2 cellular contexts compared by ENCODE assay signal in the genomic region with DNA sequence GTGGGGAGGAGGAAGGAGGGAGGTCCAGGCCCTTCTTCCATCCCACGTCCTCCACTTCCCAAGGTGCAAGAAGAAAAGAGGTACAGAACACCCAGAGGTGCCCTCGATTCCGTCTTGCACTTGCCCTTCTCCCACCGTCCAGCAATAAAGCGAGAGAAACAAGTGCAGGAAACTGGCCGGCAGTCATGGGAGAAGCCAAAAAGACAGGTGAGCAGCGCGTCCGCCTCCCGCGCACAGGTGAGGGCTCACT.
A peak's percentile ranks its signal among the peaks of the same experiment; 100 is the strongest.
TF ChIP-seq lines count a peak whose summit lies in the region.

No MANE protein-coding gene starts in this region.

TF ChIP-seq in HEK293, 187 proteins besides CTCF, POLR2A, EP300 and RAD21 (continues in another document):
- TF ChIP-seq ZNF623 (tag by site-specific recombination; IDR thresholded peaks at IDR 0.05) (no peak), ZNF311 (tag by site-specific recombination; IDR thresholded peaks at IDR 0.05; ENCODE audit: borderline replicate concordance) (no peak), ZNF140 (tag by site-specific recombination; IDR thresholded peaks at IDR 0.05) (no peak), ZEB2 (tag by site-specific recombination; IDR thresholded peaks at IDR 0.05) (peak; percentile 85), ZNF530 (tag by site-specific recombination; IDR thresholded peaks at IDR 0.05; ENCODE audit: low read depth) (no peak), MEIS1 (CRISPR knock-in tag; IDR thresholded peaks at IDR 0.05; ENCODE audit: borderline replicate concordance) (no peak), ZFP3 (tag by site-specific recombination; IDR thresholded peaks at IDR 0.05; ENCODE audit: low read depth) (no peak), ZNF654 (tag by site-specific recombination; IDR thresholded peaks at IDR 0.05; ENCODE audit: low read depth) (no peak), ZNF837 (tag by site-specific recombination; IDR thresholded peaks at IDR 0.05) (no peak), SCRT1 (tag by site-specific recombination; IDR thresholded peaks at IDR 0.05; ENCODE audit: borderline replicate concordance) (no peak), ZNF112 (tag by site-specific recombination; IDR thresholded peaks at IDR 0.05) (no peak), ZNF221 (tag by site-specific recombination; IDR thresholded peaks at IDR 0.05; ENCODE audit: borderline replicate concordance) (no peak), ZNF394 (tag by site-specific recombination; IDR thresholded peaks at IDR 0.05; ENCODE audit: borderline replicate concordance) (no peak), ZXDB (tag by site-specific recombination; IDR thresholded peaks at IDR 0.05) (peak; percentile 41), ZNF529 (tag by site-specific recombination; IDR thresholded peaks at IDR 0.05; ENCODE audit: insufficient replicate concordance) (no peak), ZNF843 (tag by site-specific recombination; IDR thresholded peaks at IDR 0.05) (no peak), ZNF510 (tag by site-specific recombination; IDR thresholded peaks at IDR 0.05; ENCODE audit: insufficient replicate concordance) (no peak), ZNF426 (tag by site-specific recombination; IDR thresholded peaks at IDR 0.05) (no peak), ZNF324 (tag by site-specific recombination; IDR thresholded peaks at IDR 0.05) (no peak)
- TF ChIP-seq, protein P1, sequence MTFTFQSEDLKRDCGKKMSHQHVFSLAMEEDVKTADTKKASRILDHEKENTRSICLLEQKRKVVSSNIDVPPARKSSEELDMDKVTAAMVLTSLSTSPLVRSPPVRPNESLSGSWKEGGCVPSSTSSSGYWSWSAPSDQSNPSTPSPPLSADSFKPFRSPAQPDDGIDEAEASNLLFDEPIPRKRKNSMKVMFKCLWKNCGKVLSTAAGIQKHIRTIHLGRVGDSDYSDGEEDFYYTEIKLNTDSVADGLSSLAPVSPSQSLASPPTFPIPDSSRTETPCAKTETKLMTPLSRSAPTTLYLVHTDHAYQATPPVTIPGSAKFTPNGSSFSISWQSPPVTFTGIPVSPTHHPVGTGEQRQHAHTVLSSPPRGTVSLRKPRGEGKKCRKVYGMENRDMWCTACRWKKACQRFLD (tag by site-specific recombination; IDR thresholded peaks at IDR 0.05): 0 out of 2 replicates have a peak, but pooled peaks have one; percentile 9
- TF ChIP-seq, protein P2, sequence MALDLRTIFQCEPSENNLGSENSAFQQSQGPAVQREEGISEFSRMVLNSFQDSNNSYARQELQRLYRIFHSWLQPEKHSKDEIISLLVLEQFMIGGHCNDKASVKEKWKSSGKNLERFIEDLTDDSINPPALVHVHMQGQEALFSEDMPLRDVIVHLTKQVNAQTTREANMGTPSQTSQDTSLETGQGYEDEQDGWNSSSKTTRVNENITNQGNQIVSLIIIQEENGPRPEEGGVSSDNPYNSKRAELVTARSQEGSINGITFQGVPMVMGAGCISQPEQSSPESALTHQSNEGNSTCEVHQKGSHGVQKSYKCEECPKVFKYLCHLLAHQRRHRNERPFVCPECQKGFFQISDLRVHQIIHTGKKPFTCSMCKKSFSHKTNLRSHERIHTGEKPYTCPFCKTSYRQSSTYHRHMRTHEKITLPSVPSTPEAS (tag by site-specific recombination; IDR thresholded peaks at IDR 0.05): peak; percentile 49; the same call in 1 of the 2 replicates
- TF ChIP-seq, protein P3, sequence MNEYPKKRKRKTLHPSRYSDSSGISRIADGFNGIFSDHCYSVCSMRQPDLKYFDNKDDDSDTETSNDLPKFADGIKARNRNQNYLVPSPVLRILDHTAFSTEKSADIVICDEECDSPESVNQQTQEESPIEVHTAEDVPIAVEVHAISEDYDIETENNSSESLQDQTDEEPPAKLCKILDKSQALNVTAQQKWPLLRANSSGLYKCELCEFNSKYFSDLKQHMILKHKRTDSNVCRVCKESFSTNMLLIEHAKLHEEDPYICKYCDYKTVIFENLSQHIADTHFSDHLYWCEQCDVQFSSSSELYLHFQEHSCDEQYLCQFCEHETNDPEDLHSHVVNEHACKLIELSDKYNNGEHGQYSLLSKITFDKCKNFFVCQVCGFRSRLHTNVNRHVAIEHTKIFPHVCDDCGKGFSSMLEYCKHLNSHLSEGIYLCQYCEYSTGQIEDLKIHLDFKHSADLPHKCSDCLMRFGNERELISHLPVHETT (tag by site-specific recombination; IDR thresholded peaks at IDR 0.05): no peak
- TF ChIP-seq, protein P4, sequence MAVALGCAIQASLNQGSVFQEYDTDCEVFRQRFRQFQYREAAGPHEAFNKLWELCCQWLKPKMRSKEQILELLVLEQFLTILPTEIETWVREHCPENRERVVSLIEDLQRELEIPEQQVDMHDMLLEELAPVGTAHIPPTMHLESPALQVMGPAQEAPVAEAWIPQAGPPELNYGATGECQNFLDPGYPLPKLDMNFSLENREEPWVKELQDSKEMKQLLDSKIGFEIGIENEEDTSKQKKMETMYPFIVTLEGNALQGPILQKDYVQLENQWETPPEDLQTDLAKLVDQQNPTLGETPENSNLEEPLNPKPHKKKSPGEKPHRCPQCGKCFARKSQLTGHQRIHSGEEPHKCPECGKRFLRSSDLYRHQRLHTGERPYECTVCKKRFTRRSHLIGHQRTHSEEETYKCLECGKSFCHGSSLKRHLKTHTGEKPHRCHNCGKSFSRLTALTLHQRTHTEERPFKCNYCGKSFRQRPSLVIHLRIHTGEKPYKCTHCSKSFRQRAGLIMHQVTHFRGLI (tag by site-specific recombination; IDR thresholded peaks at IDR 0.05): no peak
- TF ChIP-seq, protein P5, sequence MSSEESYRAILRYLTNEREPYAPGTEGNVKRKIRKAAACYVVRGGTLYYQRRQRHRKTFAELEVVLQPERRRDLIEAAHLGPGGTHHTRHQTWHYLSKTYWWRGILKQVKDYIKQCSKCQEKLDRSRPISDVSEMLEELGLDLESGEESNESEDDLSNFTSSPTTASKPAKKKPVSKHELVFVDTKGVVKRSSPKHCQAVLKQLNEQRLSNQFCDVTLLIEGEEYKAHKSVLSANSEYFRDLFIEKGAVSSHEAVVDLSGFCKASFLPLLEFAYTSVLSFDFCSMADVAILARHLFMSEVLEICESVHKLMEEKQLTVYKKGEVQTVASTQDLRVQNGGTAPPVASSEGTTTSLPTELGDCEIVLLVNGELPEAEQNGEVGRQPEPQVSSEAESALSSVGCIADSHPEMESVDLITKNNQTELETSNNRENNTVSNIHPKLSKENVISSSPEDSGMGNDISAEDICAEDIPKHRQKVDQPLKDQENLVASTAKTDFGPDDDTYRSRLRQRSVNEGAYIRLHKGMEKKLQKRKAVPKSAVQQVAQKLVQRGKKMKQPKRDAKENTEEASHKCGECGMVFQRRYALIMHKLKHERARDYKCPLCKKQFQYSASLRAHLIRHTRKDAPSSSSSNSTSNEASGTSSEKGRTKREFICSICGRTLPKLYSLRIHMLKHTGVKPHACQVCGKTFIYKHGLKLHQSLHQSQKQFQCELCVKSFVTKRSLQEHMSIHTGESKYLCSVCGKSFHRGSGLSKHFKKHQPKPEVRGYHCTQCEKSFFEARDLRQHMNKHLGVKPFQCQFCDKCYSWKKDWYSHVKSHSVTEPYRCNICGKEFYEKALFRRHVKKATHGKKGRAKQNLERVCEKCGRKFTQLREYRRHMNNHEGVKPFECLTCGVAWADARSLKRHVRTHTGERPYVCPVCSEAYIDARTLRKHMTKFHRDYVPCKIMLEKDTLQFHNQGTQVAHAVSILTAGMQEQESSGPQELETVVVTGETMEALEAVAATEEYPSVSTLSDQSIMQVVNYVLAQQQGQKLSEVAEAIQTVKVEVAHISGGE (tag by site-specific recombination; conservative IDR thresholded peaks at IDR 0.05; ENCODE audit: low read depth): 0 out of 2 replicates have a peak, but pooled peaks have one; percentile 11

TF ChIP-seq in HepG2, 621 proteins besides CTCF, POLR2A, EP300 and RAD21 (continues in another document):
- TF ChIP-seq, protein P6, sequence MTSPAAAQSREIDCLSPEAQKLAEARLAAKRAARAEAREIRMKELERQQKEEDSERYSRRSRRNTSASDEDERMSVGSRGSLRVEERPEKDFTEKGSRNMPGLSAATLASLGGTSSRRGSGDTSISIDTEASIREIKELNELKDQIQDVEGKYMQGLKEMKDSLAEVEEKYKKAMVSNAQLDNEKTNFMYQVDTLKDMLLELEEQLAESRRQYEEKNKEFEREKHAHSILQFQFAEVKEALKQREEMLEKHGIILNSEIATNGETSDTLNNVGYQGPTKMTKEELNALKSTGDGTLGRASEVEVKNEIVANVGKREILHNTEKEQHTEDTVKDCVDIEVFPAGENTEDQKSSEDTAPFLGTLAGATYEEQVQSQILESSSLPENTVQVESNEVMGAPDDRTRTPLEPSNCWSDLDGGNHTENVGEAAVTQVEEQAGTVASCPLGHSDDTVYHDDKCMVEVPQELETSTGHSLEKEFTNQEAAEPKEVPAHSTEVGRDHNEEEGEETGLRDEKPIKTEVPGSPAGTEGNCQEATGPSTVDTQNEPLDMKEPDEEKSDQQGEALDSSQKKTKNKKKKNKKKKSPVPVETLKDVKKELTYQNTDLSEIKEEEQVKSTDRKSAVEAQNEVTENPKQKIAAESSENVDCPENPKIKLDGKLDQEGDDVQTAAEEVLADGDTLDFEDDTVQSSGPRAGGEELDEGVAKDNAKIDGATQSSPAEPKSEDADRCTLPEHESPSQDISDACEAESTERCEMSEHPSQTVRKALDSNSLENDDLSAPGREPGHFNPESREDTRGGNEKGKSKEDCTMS (CRISPR knock-in tag; conservative IDR thresholded peaks at IDR 0.05): no peak
- TF ChIP-seq ZNF776 (CRISPR knock-in tag; IDR thresholded peaks at IDR 0.05): no peak
- no peak for TF ChIP-seq HOXA3 (CRISPR knock-in tag; IDR thresholded peaks at IDR 0.05)
- no peak for TF ChIP-seq ARNT (IDR thresholded peaks at IDR 0.05)
- TF ChIP-seq, protein P7, sequence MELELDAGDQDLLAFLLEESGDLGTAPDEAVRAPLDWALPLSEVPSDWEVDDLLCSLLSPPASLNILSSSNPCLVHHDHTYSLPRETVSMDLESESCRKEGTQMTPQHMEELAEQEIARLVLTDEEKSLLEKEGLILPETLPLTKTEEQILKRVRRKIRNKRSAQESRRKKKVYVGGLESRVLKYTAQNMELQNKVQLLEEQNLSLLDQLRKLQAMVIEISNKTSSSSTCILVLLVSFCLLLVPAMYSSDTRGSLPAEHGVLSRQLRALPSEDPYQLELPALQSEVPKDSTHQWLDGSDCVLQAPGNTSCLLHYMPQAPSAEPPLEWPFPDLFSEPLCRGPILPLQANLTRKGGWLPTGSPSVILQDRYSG (CRISPR knock-in tag; IDR thresholded peaks at IDR 0.05): no peak
- TF ChIP-seq, protein P8, sequence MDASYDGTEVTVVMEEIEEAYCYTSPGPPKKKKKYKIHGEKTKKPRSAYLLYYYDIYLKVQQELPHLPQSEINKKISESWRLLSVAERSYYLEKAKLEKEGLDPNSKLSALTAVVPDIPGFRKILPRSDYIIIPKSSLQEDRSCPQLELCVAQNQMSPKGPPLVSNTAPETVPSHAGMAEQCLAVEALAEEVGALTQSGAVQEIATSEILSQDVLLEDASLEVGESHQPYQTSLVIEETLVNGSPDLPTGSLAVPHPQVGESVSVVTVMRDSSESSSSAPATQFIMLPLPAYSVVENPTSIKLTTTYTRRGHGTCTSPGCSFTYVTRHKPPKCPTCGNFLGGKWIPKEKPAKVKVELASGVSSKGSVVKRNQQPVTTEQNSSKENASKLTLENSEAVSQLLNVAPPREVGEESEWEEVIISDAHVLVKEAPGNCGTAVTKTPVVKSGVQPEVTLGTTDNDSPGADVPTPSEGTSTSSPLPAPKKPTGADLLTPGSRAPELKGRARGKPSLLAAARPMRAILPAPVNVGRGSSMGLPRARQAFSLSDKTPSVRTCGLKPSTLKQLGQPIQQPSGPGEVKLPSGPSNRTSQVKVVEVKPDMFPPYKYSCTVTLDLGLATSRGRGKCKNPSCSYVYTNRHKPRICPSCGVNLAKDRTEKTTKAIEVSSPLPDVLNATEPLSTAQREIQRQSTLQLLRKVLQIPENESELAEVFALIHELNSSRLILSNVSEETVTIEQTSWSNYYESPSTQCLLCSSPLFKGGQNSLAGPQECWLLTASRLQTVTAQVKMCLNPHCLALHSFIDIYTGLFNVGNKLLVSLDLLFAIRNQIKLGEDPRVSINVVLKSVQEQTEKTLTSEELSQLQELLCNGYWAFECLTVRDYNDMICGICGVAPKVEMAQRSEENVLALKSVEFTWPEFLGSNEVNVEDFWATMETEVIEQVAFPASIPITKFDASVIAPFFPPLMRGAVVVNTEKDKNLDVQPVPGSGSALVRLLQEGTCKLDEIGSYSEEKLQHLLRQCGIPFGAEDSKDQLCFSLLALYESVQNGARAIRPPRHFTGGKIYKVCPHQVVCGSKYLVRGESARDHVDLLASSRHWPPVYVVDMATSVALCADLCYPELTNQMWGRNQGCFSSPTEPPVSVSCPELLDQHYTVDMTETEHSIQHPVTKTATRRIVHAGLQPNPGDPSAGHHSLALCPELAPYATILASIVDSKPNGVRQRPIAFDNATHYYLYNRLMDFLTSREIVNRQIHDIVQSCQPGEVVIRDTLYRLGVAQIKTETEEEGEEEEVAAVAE (CRISPR knock-in tag; IDR thresholded peaks at IDR 0.05; ENCODE audit: borderline replicate concordance): no peak
- TF ChIP-seq, protein P9, sequence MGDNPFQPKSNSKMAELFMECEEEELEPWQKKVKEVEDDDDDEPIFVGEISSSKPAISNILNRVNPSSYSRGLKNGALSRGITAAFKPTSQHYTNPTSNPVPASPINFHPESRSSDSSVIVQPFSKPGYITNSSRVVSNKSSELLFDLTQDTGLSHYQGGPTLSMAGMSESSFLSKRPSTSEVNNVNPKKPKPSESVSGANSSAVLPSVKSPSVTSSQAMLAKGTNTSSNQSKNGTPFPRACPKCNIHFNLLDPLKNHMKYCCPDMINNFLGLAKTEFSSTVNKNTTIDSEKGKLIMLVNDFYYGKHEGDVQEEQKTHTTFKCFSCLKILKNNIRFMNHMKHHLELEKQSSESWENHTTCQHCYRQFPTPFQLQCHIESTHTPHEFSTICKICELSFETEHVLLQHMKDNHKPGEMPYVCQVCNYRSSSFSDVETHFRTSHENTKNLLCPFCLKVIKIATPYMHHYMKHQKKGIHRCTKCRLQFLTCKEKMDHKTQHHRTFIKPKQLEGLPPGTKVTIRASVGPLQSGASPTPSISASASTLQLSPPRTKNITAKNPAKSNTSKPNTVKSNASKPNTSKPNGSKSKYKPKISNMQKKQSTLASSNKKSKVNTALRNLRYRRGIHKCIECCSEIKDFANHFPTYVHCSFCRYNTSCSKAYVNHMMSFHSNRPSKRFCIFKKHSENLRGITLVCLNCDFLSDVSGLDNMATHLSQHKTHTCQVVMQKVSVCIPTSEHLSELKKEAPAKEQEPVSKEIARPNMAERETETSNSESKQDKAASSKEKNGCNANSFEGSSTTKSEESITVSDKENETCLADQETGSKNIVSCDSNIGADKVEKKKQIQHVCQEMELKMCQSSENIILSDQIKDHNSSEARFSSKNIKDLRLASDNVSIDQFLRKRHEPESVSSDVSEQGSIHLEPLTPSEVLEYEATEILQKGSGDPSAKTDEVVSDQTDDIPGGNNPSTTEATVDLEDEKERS (CRISPR knock-in tag; IDR thresholded peaks at IDR 0.05): no peak
- no peak for TF ChIP-seq ZIK1 (CRISPR knock-in tag; IDR thresholded peaks at IDR 0.05; ENCODE audit: borderline replicate concordance, low read depth)
- TF ChIP-seq ZNF24 (IDR thresholded peaks at IDR 0.05): no peak
- no peak for TF ChIP-seq NBN (conservative IDR thresholded peaks at IDR 0.05)
- TF ChIP-seq, protein P10, sequence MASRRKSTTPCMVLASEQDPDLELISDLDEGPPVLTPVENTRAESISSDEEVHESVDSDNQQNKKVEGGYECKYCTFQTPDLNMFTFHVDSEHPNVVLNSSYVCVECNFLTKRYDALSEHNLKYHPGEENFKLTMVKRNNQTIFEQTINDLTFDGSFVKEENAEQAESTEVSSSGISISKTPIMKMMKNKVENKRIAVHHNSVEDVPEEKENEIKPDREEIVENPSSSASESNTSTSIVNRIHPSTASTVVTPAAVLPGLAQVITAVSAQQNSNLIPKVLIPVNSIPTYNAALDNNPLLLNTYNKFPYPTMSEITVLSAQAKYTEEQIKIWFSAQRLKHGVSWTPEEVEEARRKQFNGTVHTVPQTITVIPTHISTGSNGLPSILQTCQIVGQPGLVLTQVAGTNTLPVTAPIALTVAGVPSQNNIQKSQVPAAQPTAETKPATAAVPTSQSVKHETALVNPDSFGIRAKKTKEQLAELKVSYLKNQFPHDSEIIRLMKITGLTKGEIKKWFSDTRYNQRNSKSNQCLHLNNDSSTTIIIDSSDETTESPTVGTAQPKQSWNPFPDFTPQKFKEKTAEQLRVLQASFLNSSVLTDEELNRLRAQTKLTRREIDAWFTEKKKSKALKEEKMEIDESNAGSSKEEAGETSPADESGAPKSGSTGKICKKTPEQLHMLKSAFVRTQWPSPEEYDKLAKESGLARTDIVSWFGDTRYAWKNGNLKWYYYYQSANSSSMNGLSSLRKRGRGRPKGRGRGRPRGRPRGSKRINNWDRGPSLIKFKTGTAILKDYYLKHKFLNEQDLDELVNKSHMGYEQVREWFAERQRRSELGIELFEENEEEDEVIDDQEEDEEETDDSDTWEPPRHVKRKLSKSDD (CRISPR knock-in tag; IDR thresholded peaks at IDR 0.05; ENCODE audit: low read depth): no peak
